In genomic region chr1:165235158-165235776, GRCh38 we compare ENCODE assay signal across 8 cellular contexts.
DNase-seq lines count a peak whose midpoint lies in the region; ATAC-seq and TF ChIP-seq lines count a peak whose summit lies in the region.

No MANE protein-coding gene starts in this region.

- peaks cover 41 to 53% of the 10 kb centered on the region in 2 donors for H3K27me3 Mint-ChIP-seq in natural killer cell treated with Interleukin-12 subunit alpha and Interleukin-12 subunit beta and Interleukin-15 and Interleukin-18, amount 100 ng/mL, for 72 hours

- no peaks in the 10 kb centered on the region for H4K20me1 ChIP-seq in osteoblast (ENCODE audit: insufficient read depth, low read length)

- peak; percentile 26 for ATAC-seq in left colon
- ATAC-seq in natural killer cell treated with Interleukin-12 subunit alpha and Interleukin-12 subunit beta and Interleukin-15 and Interleukin-18, amount 100 ng/mL, for 72 hours: no peak

- H3K9me3 ChIP-seq in ascending aorta (no peaks in the 10 kb centered on the region), suprapubic skin (no peaks in the 10 kb centered on the region), osteoblast (ENCODE audit: low read depth, low read length) (no peaks in the 10 kb centered on the region)

- H3K4me3 ChIP-seq in ascending aorta (peak overlapping the region; percentile 9 to 56), suprapubic skin (peak overlapping the region; percentile 52), osteoblast (ENCODE audit: insufficient read depth, low read length) (no peak overlapping the region)

- no peak overlapping the region for H3K27ac Mint-ChIP-seq in natural killer cell treated with Interleukin-12 subunit alpha and Interleukin-12 subunit beta and Interleukin-15 and Interleukin-18, amount 100 ng/mL, for 72 hours

- TF ChIP-seq CTCF in ascending aorta (IDR thresholded peaks at IDR 0.05) (no peak), suprapubic skin (IDR thresholded peaks at IDR 0.05) (no peak), osteoblast (IDR thresholded peaks at IDR 0.05; ENCODE audit: extremely low read depth, low read depth, low read length) (no peak)

- H3K27ac ChIP-seq in ascending aorta: no peak overlapping the region
- no peak overlapping the region for H3K27ac ChIP-seq in suprapubic skin
- H3K27ac ChIP-seq in osteoblast (ENCODE audit: low read depth, low read length): no peak overlapping the region

- no peak for TF ChIP-seq POLR2A in suprapubic skin (IDR thresholded peaks at IDR 0.05)

- H3K9me3 Mint-ChIP-seq in natural killer cell treated with Interleukin-12 subunit alpha and Interleukin-12 subunit beta and Interleukin-15 and Interleukin-18, amount 100 ng/mL, for 72 hours: no peaks in the 10 kb centered on the region

- H3K36me3 Mint-ChIP-seq in natural killer cell treated with Interleukin-12 subunit alpha and Interleukin-12 subunit beta and Interleukin-15 and Interleukin-18, amount 100 ng/mL, for 72 hours: no peaks in the 10 kb centered on the region

- no peak overlapping the region for H3K4me3 Mint-ChIP-seq in natural killer cell treated with Interleukin-12 subunit alpha and Interleukin-12 subunit beta and Interleukin-15 and Interleukin-18, amount 100 ng/mL, for 72 hours

- H3K4me2 ChIP-seq in osteoblast (ENCODE audit: insufficient read depth, low read length): no peak overlapping the region

- intact Hi-C loops in ascending aorta (cut with DNase I) (no loop called here), left colon (cut with DNase I, micrococcal nuclease) (no loop called here)

- DNase-seq in NCI-H128 (lab: John Stamatoyannopoulos, UW; ENCODE audit: unreplicated experiment) (peak; percentile 35), ascending aorta (ENCODE audit: low spot score in 2 of 2) (no peak), left colon (peak in 1 of 2 donors; percentile 6), suprapubic skin (ENCODE audit: low spot score in 2 of 2) (no peak), COLO829 (ENCODE audit: low spot score) (no peak), mucosa of gallbladder (ENCODE audit: low spot score) (no peak), osteoblast (ENCODE audit: insufficient read length, low spot score, missing footprints) (no peak)
- no peak for DNase-seq in natural killer cell treated with Interleukin-12 subunit alpha and Interleukin-12 subunit beta and Interleukin-15 and Interleukin-18, amount 100 ng/mL, for 72 hours (ENCODE audit: low spot score)

- 5% methylated on average over 30 of the region's 56 CpGs for WGBS in suprapubic skin

- no peaks in the 10 kb centered on the region for H3K36me3 ChIP-seq in ascending aorta
- no peaks in the 10 kb centered on the region for H3K36me3 ChIP-seq in suprapubic skin
- no peaks in the 10 kb centered on the region for H3K36me3 ChIP-seq in osteoblast (ENCODE audit: insufficient read depth, low read length)

- no peaks in the 10 kb centered on the region for H3K79me2 ChIP-seq in osteoblast (ENCODE audit: insufficient read depth, low read length)

- H3K4me1 ChIP-seq in ascending aorta: no peaks in the 10 kb centered on the region
- H3K4me1 ChIP-seq in suprapubic skin: peaks cover 13% of the 10 kb centered on the region
- H3K4me1 ChIP-seq in osteoblast (ENCODE audit: insufficient read depth, low read length): no peaks in the 10 kb centered on the region

- no peaks in the 10 kb centered on the region for H3K4me1 Mint-ChIP-seq in natural killer cell treated with Interleukin-12 subunit alpha and Interleukin-12 subunit beta and Interleukin-15 and Interleukin-18, amount 100 ng/mL, for 72 hours (ENCODE audit: low read depth in 2 of 2)

- no peak overlapping the region for H2AFZ ChIP-seq in osteoblast (ENCODE audit: low read length)

- H3K27me3 ChIP-seq in ascending aorta (peaks cover 5% of the 10 kb centered on the region), suprapubic skin (peaks cover 51% of the 10 kb centered on the region), osteoblast (ENCODE audit: insufficient read depth, low read length) (peaks cover 20% of the 10 kb centered on the region)

- TF ChIP-seq EP300 in suprapubic skin (IDR thresholded peaks at IDR 0.05): no peak
